Comparison of ENCODE assay signal across 16 cellular contexts in the genomic region with DNA sequence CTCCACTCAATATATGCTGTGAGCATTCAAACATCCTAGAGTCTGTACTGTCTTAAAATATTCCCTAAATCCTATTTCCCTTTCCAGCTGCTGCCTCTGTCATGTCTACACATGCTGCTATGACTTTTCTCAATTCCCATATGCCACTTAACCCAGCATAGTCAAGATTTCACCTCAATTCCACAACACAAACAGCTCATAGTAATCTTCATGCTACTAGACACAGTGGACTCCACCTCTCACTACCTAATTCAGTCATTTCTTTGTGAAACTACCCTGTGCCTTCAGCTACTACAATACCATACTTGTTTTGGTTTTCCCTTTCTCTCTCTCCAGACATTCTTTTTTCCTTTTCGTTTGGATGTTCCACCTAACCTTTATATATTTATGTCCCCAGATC.
DNase-seq lines count a peak whose midpoint lies in the region; ATAC-seq lines count a peak whose summit lies in the region.
"Had no signal": no experiment of that assay in that cellular context is flagged by ENCODE, and none has a peak within 500 bp of the region (broad histone marks: within the 10 kb centered on the region; RNA-seq: fewer than 3 reads in every experiment).

No MANE protein-coding gene starts in this region.

- H3K27me3 Mint-ChIP-seq in memory B cell = no peaks in the 10 kb centered on the region
- H3K27me3 Mint-ChIP-seq: activated naive CD4-positive, alpha-beta T cell treated with anti-CD3 and anti-CD28 coated beads, Interleukin-2, amount 10 ng/mL, durations not matched to agents 7 days and 5 days had no signal

- peaks cover 35% of the 10 kb centered on the region for H3K36me3 Mint-ChIP-seq in memory B cell

- ATAC-seq in GM18868 (IDR thresholded peaks at IDR 0.05; ENCODE audit: unreplicated experiment) (peak; percentile 86), GM21529 (IDR thresholded peaks at IDR 0.05; ENCODE audit: unreplicated experiment) (peak; percentile 93), HG03378 (IDR thresholded peaks at IDR 0.05; ENCODE audit: unreplicated experiment) (peak; percentile 73), memory B cell (ENCODE audit: low read depth) (no peak), HG03460 (IDR thresholded peaks at IDR 0.05; ENCODE audit: unreplicated experiment) (no peak)

- peaks cover 4% of the 10 kb centered on the region for H3K9me3 Mint-ChIP-seq in memory B cell

- DNase-seq in memory B cell (ENCODE audit: low spot score in 2 of 2) (no peak), T-helper 1 cell (no peak)
- no peak for DNase-seq in stimulated activated CD4-positive, alpha-beta T cell treated with anti-CD3 and anti-CD28 coated beads, Interleukin-4, amount 100 ng/mL, for 4 hours
- DNase-seq: activated naive CD4-positive, alpha-beta T cell treated with anti-CD3 and anti-CD28 coated beads, Interleukin-2, amount 10 ng/mL, durations not matched to agents 7 days and 5 days; BE2C; colonic mucosa; HFFc6; NCI-H1048; NCI-H2029 treated with DMSO at 0.1 percent for 48 hours; SW 1271; thyroid gland had no signal

- peak overlapping the region; percentile 20 for H3K27ac Mint-ChIP-seq in memory B cell
- H3K27ac Mint-ChIP-seq: activated naive CD4-positive, alpha-beta T cell treated with anti-CD3 and anti-CD28 coated beads, Interleukin-2, amount 10 ng/mL, durations not matched to agents 7 days and 5 days; HFFc6 had no signal

- no peak overlapping the region for H3K4me3 Mint-ChIP-seq in memory B cell
- H3K4me3 Mint-ChIP-seq: activated naive CD4-positive, alpha-beta T cell treated with anti-CD3 and anti-CD28 coated beads, Interleukin-2, amount 10 ng/mL, durations not matched to agents 7 days and 5 days; HFFc6; neural crest cell had no signal

- H3K4me1 Mint-ChIP-seq in memory B cell = peaks cover 3% of the 10 kb centered on the region
- H3K4me1 Mint-ChIP-seq: activated naive CD4-positive, alpha-beta T cell treated with anti-CD3 and anti-CD28 coated beads, Interleukin-2, amount 10 ng/mL, durations not matched to agents 7 days and 5 days had no signal

Comparison
In these comparisons a context has a peak if more than half of its experiments do, and no peak if none do; other contexts are left out.
1. ATAC-seq: peak in GM18868 (single experiment), GM21529 (single experiment) and HG03378 (single experiment); none in memory B cell (single experiment) and HG03460 (single experiment).